22 cellular contexts compared by ENCODE assay signal in the genomic region with DNA sequence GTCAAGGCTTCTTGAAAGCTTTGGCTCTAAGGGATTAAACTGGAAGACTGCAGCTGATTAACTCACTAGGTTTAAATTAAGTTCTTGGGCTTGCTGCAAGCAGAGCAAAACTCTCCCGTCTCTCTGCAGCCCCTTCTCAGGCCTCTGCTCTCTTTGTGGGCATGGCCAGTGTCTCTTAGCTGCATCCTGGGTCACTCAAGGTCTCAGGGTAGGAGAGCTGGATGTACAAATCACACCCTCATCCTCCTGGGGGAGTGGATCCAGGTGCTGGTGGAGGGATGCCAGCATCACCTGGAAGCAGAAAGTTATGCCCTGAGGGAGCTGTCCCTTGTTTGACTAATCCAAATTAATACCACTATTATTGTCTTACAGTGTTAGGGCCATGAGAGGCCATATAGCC. TPM values are rescaled to one million over a fixed set of nuclear protein-coding genes. Genes with fewer than 3 reads are reported as not detected.
DNase-seq lines count a peak whose midpoint lies in the region; ATAC-seq and TF ChIP-seq lines count a peak whose summit lies in the region.
"Had no signal": no experiment of that assay in that cellular context is flagged by ENCODE, and none has a peak within 500 bp of the region (broad histone marks: within the 10 kb centered on the region; RNA-seq: fewer than 3 reads in every experiment).

No MANE protein-coding gene starts in this region.

- H3K9me3 ChIP-seq in MM.1S (replicated peaks; ENCODE audit: insufficient read depth, low read length) (no peaks in the 10 kb centered on the region), left lung (no peaks in the 10 kb centered on the region)
- H3K9me3 ChIP-seq: SJCRH30, uterus had no signal

- H3K4me1 ChIP-seq in MM.1S (ENCODE audit: low read length), result peaks cover 49% of the 10 kb centered on the region
- H3K4me1 ChIP-seq in left lung, result no peaks in the 10 kb centered on the region
- H3K4me1 ChIP-seq: uterus had no signal

- no peaks in the 10 kb centered on the region for H3K9me2 ChIP-seq in MM.1S (replicated peaks; ENCODE audit: insufficient read depth, low read length)

- H3K27me3 ChIP-seq in MM.1S (replicated peaks; ENCODE audit: insufficient read depth, low read length), result no peaks in the 10 kb centered on the region
- no peaks in the 10 kb centered on the region for H3K27me3 ChIP-seq in left lung
- H3K27me3 ChIP-seq: SJCRH30, uterus had no signal

- ATAC-seq in left lung (peak; percentile 37), HG02678 (IDR thresholded peaks at IDR 0.05; ENCODE audit: unreplicated experiment) (no peak)
- ATAC-seq: K562, left cardiac atrium, sciatic nerve had no signal

- no peak overlapping the region for H3K9ac ChIP-seq in MM.1S (ENCODE audit: low read length)
- H3K9ac ChIP-seq: GM23248 had no signal

- H2AFZ ChIP-seq in MM.1S (ENCODE audit: low read length), result no peak overlapping the region
- H2AFZ ChIP-seq: GM23248 had no signal

- H3K36me3 ChIP-seq in MM.1S (replicated peaks; ENCODE audit: insufficient read depth, low read length) (no peaks in the 10 kb centered on the region), left lung (no peaks in the 10 kb centered on the region)
- H3K36me3 ChIP-seq: SJCRH30, uterus had no signal

- H3K4me3 ChIP-seq in MM.1S (ENCODE audit: low read length) (no peak overlapping the region), left lung (no peak overlapping the region)
- H3K4me3 ChIP-seq: GM23248, K562, SJCRH30, uterus had no signal

- H4K20me1 ChIP-seq in MM.1S (ENCODE audit: insufficient read depth, low read length), result no peaks in the 10 kb centered on the region

- no peak for DNase-seq in MM.1S
- DNase-seq in left lung, result no peak
- no peak for DNase-seq in hippocampal formation (lab: John Stamatoyannopoulos, UW)
- DNase-seq in retina, result no peak
- no peak for DNase-seq in T-helper 1 cell
- DNase-seq: activated CD4-positive, alpha-beta T cell treated with anti-CD3 and anti-CD28 coated beads for 1 hour; activated effector memory CD4-positive, alpha-beta T cell treated with anti-CD3 and anti-CD28 coated beads, Interleukin-2, amount 50 U/mL, for 16 hours; endodermal cell; GM23248; left cardiac atrium; NCI-H1092; NCI-H2171 treated with DMSO at 0.1 percent for 48 hours; SJCRH30; stimulated activated CD4-positive, alpha-beta T cell treated with anti-CD3 and anti-CD28 coated beads, Interleukin-1b, Interleukin-23, amount 100 ng/mL, for 48 hours; uterus had no signal

- H3K27ac ChIP-seq in C4-2B (peak overlapping the region; percentile 95), MM.1S (ENCODE audit: low read length) (peak overlapping the region; percentile 54; the same call in 1 of the 2 replicates), VCaP (peak overlapping the region; percentile 74), left lung (peak overlapping the region in 1 of 2 donors; percentile 41)
- H3K27ac ChIP-seq: GM23248, SJCRH30, uterus had no signal

- intact Hi-C loops in left lung (cut with DNase I), result no loop called here

- peaks cover 27% of the 10 kb centered on the region for H3F3A ChIP-seq in MM.1S (ENCODE audit: insufficient read depth, low read length)

- H3K4me2 ChIP-seq in MM.1S (ENCODE audit: low read depth, low read length), result peak overlapping the region; percentile 67

- no peak for TF ChIP-seq CTCF in C4-2B (conservative IDR thresholded peaks at IDR 0.05)
- no peak for TF ChIP-seq CTCF in MM.1S (IDR thresholded peaks at IDR 0.05; ENCODE audit: low read length)
- TF ChIP-seq CTCF in VCaP (conservative IDR thresholded peaks at IDR 0.05), result no peak
- no peak for TF ChIP-seq CTCF in left lung (IDR thresholded peaks at IDR 0.05)

- no peaks in the 10 kb centered on the region for H3K79me2 ChIP-seq in MM.1S (ENCODE audit: low read length)

RNA-seq across cellular contexts. Expression of gene GCM1, which starts 35.8 kb away (rescaled TPM):
- total RNA-seq in left lung, result under 1 TPM in 1 of 2 donors, not detected in 1; 0.18 TPM
- total RNA-seq: chondrocyte, endodermal cell, fibroblast of villous mesenchyme, GM23248, K562, sciatic nerve, SJCRH30, uterus had no signal

RNA-seq across cellular contexts. Expression of gene FBXO9, which starts 47.7 kb away (rescaled TPM):
- 100 to 1,000 TPM in 1 of 2 donors, 10 to 100 TPM in 1; 77.6 to 111 TPM for total RNA-seq in left lung

RNA-seq across cellular contexts. Expression of gene CILK1, which starts 51.2 kb away (rescaled TPM):
- 10 to 100 TPM; 12.3 to 13.7 TPM for total RNA-seq in left lung
